In the genomic region with DNA sequence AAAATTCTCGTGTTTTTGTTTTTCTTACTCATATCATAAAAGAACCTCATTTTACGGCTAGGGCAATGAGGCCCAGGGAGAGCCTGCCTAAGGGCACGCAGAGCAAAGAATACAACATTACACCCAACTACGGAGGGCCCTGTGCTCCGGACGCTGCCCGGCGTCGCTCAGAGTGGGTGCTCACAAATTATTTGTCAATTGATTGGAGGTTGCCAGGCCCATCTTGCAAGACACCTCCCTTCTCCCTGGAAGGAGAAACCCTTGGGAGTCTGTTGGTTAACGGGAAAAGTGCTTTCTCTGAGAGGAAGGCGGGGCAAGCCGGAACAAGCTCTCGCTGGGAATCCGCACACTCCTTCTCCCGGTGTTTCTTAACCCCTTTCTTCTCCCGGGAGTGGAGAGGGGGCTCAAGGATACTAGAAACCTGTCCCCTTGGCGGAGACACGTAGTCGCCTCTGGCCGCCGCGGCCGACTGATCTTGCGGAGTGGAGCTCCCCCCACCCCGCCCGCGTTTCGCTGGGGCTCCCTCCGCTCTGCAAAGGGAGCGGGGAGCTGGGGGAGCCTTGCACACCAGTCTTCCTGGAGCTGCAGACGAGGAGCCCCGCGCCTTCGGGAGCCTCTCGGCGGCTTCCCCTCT, we compare ENCODE assay signal across 10 cellular contexts.
DNase-seq lines count a peak whose midpoint lies in the region; ATAC-seq and TF ChIP-seq lines count a peak whose summit lies in the region.
"Had no signal": no experiment of that assay in that cellular context is flagged by ENCODE, and none has a peak within 500 bp of the region (broad histone marks: within the 10 kb centered on the region; RNA-seq: fewer than 3 reads in every experiment).

No MANE protein-coding gene starts in this region.

- H3K9me3 ChIP-seq in HUES64 (ENCODE audit: insufficient read depth, low read depth, low read length) (no peaks in the 10 kb centered on the region), duodenal mucosa (ENCODE audit: control insufficient read depth in 1 of 2, low read length in 2 of 2) (no peaks in the 10 kb centered on the region), left lung (no peaks in the 10 kb centered on the region), skeletal muscle satellite cell (replicated peaks; ENCODE audit: low read length) (no peaks in the 10 kb centered on the region)

- H3K27ac ChIP-seq in HUES64 (ENCODE audit: low read depth, low read length) (no peak overlapping the region), duodenal mucosa (ENCODE audit: low read depth, low read length) (no peak overlapping the region), left lung (no peak overlapping the region)

- no peak overlapping the region for H3K9ac ChIP-seq in HUES64 (ENCODE audit: low read depth, low read length)
- H3K9ac ChIP-seq in duodenal mucosa (ENCODE audit: low read depth in 1 of 2, low read length in 2 of 2) = no peak overlapping the region
- H3K9ac ChIP-seq in skeletal muscle satellite cell (ENCODE audit: low read depth, low read length) = no peak overlapping the region

- intact Hi-C loops in left lung (cut with DNase I) = no loop called here

- ATAC-seq in left lung = no peak

- no peaks in the 10 kb centered on the region for H3K36me3 ChIP-seq in HUES64 (ENCODE audit: insufficient read depth, low read length)
- no peaks in the 10 kb centered on the region for H3K36me3 ChIP-seq in duodenal mucosa (ENCODE audit: control insufficient read depth in 1 of 2, insufficient read depth in 2 of 2, low read length in 2 of 2)
- no peaks in the 10 kb centered on the region for H3K36me3 ChIP-seq in left lung
- no peaks in the 10 kb centered on the region for H3K36me3 ChIP-seq in skeletal muscle satellite cell (ENCODE audit: insufficient read depth, low read length)

- TF ChIP-seq CTCF in left lung (IDR thresholded peaks at IDR 0.05) = no peak

- H3K4me2 ChIP-seq in skeletal muscle satellite cell (ENCODE audit: low read length) = peak overlapping the region; percentile 79

- H3K4me3 ChIP-seq in HUES64 (ENCODE audit: low read length) (peak overlapping the region; percentile 53), duodenal mucosa (ENCODE audit: low read depth in 1 of 2, low read length in 2 of 2) (peak overlapping the region; percentile 22 to 28), left lung (peak overlapping the region; percentile 5 to 21), skeletal muscle satellite cell (ENCODE audit: low read length) (peak overlapping the region; percentile 54)

- H3K27me3 ChIP-seq in HUES64 (ENCODE audit: insufficient read depth, low read length) (peaks cover 98% of the 10 kb centered on the region), duodenal mucosa (ENCODE audit: control insufficient read depth in 1 of 2, insufficient read depth in 2 of 2, low read length in 2 of 2) (peaks cover 34 to 44% of the 10 kb centered on the region in 2 donors), left lung (peaks cover 52 to 79% of the 10 kb centered on the region in 2 donors), skeletal muscle satellite cell (ENCODE audit: control insufficient read depth, insufficient read depth, low read length) (peaks cover 53% of the 10 kb centered on the region)

- DNase-seq in left lung (no peak), cortex of kidney (lab: John Stamatoyannopoulos, UW) (no peak), DMS153 (lab: John Stamatoyannopoulos, UW) (no peak), MV-4-11 (lab: John Stamatoyannopoulos, UW) (no peak)
- no peak for DNase-seq in stimulated activated CD4-positive, alpha-beta T cell treated with anti-CD3 and anti-CD28 coated beads, Interleukin-4, amount 100 ng/mL, for 24 hours
- DNase-seq: DND-41, MM.1S had no signal

- 4% methylated on average over 26 of the region's 36 CpGs for WGBS in HUES64

- H3K4me1 ChIP-seq in HUES64 (ENCODE audit: insufficient read depth, low read length) (no peaks in the 10 kb centered on the region; the same call in 1 of the 2 replicates), duodenal mucosa (ENCODE audit: control insufficient read depth in 1 of 2, insufficient read depth in 2 of 2, low read length in 2 of 2) (no peaks in the 10 kb centered on the region), left lung (peaks cover 5 to 6% of the 10 kb centered on the region in 2 donors), skeletal muscle satellite cell (ENCODE audit: control insufficient read depth, insufficient read depth, low read length) (peaks cover 4% of the 10 kb centered on the region)
